ENCODE assay signal across 5 cellular contexts in genomic region chr7:93725954-93726353, GRCh38.
"Had no signal": no experiment of that assay in that cellular context is flagged by ENCODE, and none has a peak within 500 bp of the region (broad histone marks: within the 10 kb centered on the region; RNA-seq: fewer than 3 reads in every experiment).

No MANE protein-coding gene starts in this region.

- DNase-seq: GOT3, H7, IMR-90 had no signal

- H3K9me3 ChIP-seq: HAP-1 had no signal

- H3K4me3 ChIP-seq: HAP-1 had no signal

- H3K36me3 ChIP-seq: HAP-1 had no signal

- ATAC-seq: HCT116 had no signal
